In the genomic region with DNA sequence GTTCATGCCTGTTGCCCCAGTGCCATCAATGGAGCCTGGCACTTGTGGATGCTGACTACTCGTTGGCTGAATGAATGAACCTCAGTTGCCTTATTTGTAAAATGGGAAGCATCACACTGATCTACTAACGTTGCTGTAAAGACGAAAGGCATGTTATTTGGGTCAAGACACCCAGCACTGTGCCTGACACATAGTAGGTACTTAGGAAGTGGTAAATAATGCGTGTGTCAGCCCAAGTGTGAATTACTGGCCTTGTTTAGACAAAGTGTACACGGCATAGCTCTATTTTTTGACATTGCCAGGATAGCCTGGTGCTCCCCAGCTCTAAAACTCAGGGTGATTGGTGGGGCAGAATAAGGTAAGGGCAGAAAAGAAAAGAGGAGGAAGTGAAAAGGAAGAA, we compare ENCODE assay signal across 10 cellular contexts. TPM values are rescaled to one million over a fixed set of nuclear protein-coding genes. Genes with fewer than 3 reads are reported as not detected.
A peak's percentile ranks its signal among the peaks of the same experiment; 100 is the strongest.
DNase-seq lines count a peak whose midpoint lies in the region; ATAC-seq, FAIRE-seq and TF ChIP-seq lines count a peak whose summit lies in the region.
"Had no signal": no experiment of that assay in that cellular context is flagged by ENCODE, and none has a peak within 500 bp of the region (broad histone marks: within the 10 kb centered on the region; RNA-seq: fewer than 3 reads in every experiment).

No MANE protein-coding gene starts in this region.

- H3K4me1 ChIP-seq in RWPE2 (ENCODE audit: insufficient read depth, poor library complexity, severe bottlenecking) = peaks cover 60% of the 10 kb centered on the region
- H3K4me1 ChIP-seq in muscle layer of duodenum (ENCODE audit: control insufficient read depth in 1 of 2, insufficient read depth in 2 of 2, low read length in 2 of 2) = peaks cover 20 to 30% of the 10 kb centered on the region in 2 donors
- H3K4me1 ChIP-seq in tibial artery = peaks cover 4 to 89% (median 61%) of the 10 kb centered on the region in 4 donors

- H3K36me3 ChIP-seq in RWPE2 (ENCODE audit: low read depth) (peaks cover 25% of the 10 kb centered on the region), muscle layer of duodenum (ENCODE audit: control insufficient read depth in 1 of 2, insufficient read depth in 2 of 2, low read length in 2 of 2) (no peaks in the 10 kb centered on the region), tibial artery (peaks cover 0 to 3% (median 0%) of the 10 kb centered on the region in 3 donors)

- no peak for TF ChIP-seq POLR2A in GM12891 (IDR thresholded peaks at IDR 0.05; ENCODE audit: low read depth, low read length)

- peak overlapping the region; percentile 96 for H3K27ac Mint-ChIP-seq in chondrocyte (ENCODE audit: unreplicated experiment)
- H3K27ac Mint-ChIP-seq: activated naive CD4-positive, alpha-beta T cell treated with anti-CD3 and anti-CD28 coated beads, Interleukin-2, amount 10 ng/mL, durations not matched to agents 7 days and 5 days had no signal

- H3K27me3 ChIP-seq in RWPE2 (ENCODE audit: insufficient read depth, poor library complexity, severe bottlenecking) (no peaks in the 10 kb centered on the region), muscle layer of duodenum (ENCODE audit: low read depth, low read length) (no peaks in the 10 kb centered on the region), tibial artery (no peaks in the 10 kb centered on the region)

- H3K27ac ChIP-seq in RWPE2 (ENCODE audit: poor library complexity, severe bottlenecking) (peak overlapping the region; percentile 99), muscle layer of duodenum (ENCODE audit: low read length) (peak overlapping the region; percentile 74), tibial artery (peak overlapping the region; percentile 89 to 90)

- no peak for FAIRE-seq in GM12891 (lab: Jason Lieb, UNC)

- no peak for ATAC-seq in RWPE2 (ENCODE audit: low read depth)
- no peak for ATAC-seq in GM21529 (IDR thresholded peaks at IDR 0.05; ENCODE audit: unreplicated experiment)

- H3K9me3 ChIP-seq in RWPE2 (ENCODE audit: severe bottlenecking) (no peaks in the 10 kb centered on the region), muscle layer of duodenum (ENCODE audit: control insufficient read depth in 1 of 2, low read length in 2 of 2) (no peaks in the 10 kb centered on the region), tibial artery (no peaks in the 10 kb centered on the region)

- no peak overlapping the region for H3K4me3 Mint-ChIP-seq in chondrocyte (ENCODE audit: unreplicated experiment)
- H3K4me3 Mint-ChIP-seq: activated naive CD4-positive, alpha-beta T cell treated with anti-CD3 and anti-CD28 coated beads, Interleukin-2, amount 10 ng/mL, durations not matched to agents 7 days and 5 days had no signal

- DNase-seq in RWPE2 (ENCODE audit: low spot score) (no peak), chondrocyte (ENCODE audit: low spot score) (no peak), tibial artery (no peak), GM12891 (ENCODE audit: insufficient read length, low spot score) (no peak)
- no peak for DNase-seq in stimulated activated CD4-positive, alpha-beta T cell treated with anti-CD3 and anti-CD28 coated beads, Interleukin-1b, Interleukin-23, amount 100 ng/mL, for 48 hours
- DNase-seq: activated CD4-positive, alpha-beta T cell treated with anti-CD3 and anti-CD28 coated beads for 48 hours; activated naive CD4-positive, alpha-beta T cell treated with anti-CD3 and anti-CD28 coated beads, Interleukin-2, amount 10 ng/mL, durations not matched to agents 7 days and 5 days; DMS79 had no signal

- intact Hi-C loops in tibial artery (cut with DNase I; ENCODE audit: low total_unique reads) = no loop called here

- H3K9me3 Mint-ChIP-seq in chondrocyte (ENCODE audit: low read depth) = no peaks in the 10 kb centered on the region
- H3K9me3 Mint-ChIP-seq: activated naive CD4-positive, alpha-beta T cell treated with anti-CD3 and anti-CD28 coated beads, Interleukin-2, amount 10 ng/mL, durations not matched to agents 7 days and 5 days had no signal

- no peak for TF ChIP-seq CTCF in RWPE2 (IDR thresholded peaks at IDR 0.05; ENCODE audit: poor library complexity, severe bottlenecking)
- no peak for TF ChIP-seq CTCF in chondrocyte (IDR thresholded peaks at IDR 0.05)
- no peak for TF ChIP-seq CTCF in tibial artery (IDR thresholded peaks at IDR 0.05)

- peaks cover 4% of the 10 kb centered on the region for H3K36me3 Mint-ChIP-seq in chondrocyte (ENCODE audit: low read depth)
- H3K36me3 Mint-ChIP-seq: activated naive CD4-positive, alpha-beta T cell treated with anti-CD3 and anti-CD28 coated beads, Interleukin-2, amount 10 ng/mL, durations not matched to agents 7 days and 5 days had no signal

- no peak overlapping the region for H3K4me3 ChIP-seq in RWPE2 (ENCODE audit: severe bottlenecking)
- H3K4me3 ChIP-seq in muscle layer of duodenum (ENCODE audit: low read depth in 1 of 2, low read length in 2 of 2) = no peak overlapping the region
- H3K4me3 ChIP-seq in tibial artery = peak overlapping the region in 1 of 2 donors; percentile 17

- H3K4me1 Mint-ChIP-seq in chondrocyte (ENCODE audit: low read depth) = peaks cover 63% of the 10 kb centered on the region

- no peaks in the 10 kb centered on the region for H3K27me3 Mint-ChIP-seq in chondrocyte (ENCODE audit: low read depth)
- H3K27me3 Mint-ChIP-seq: activated naive CD4-positive, alpha-beta T cell treated with anti-CD3 and anti-CD28 coated beads, Interleukin-2, amount 10 ng/mL, durations not matched to agents 7 days and 5 days had no signal

TF ChIP-seq in GM12891, 5 proteins besides CTCF, POLR2A, EP300 and RAD21:
- TF ChIP-seq PAX5 (IDR thresholded peaks at IDR 0.05; ENCODE audit: insufficient read depth, low read length, severe bottlenecking) (no peak), POU2F2 (IDR thresholded peaks at IDR 0.05; ENCODE audit: low read depth, low read length) (no peak), POLR2AphosphoS5 (IDR thresholded peaks at IDR 0.05; ENCODE audit: low read depth, low read length) (no peak), SPI1 (IDR thresholded peaks at IDR 0.05; ENCODE audit: low read depth, low read length) (no peak), TAF1 (IDR thresholded peaks at IDR 0.05; ENCODE audit: low read depth, low read length) (no peak)
TF ChIP-seq in GM12891: peak in this region for 0.

RNA-seq across cellular contexts. Expression of a gene that starts 27.4 kb away (rescaled TPM):
- total RNA-seq in chondrocyte = 141 to 154 TPM (median 148 TPM) in 3 replicates
- 57.4 TPM for polyA plus RNA-seq in GM12891 (2012; ENCODE audit: low read depth, missing spikeins)
